8 cellular contexts compared by ENCODE assay signal in genomic region chr2:9693138-9693520, GRCh38.
DNase-seq lines count a peak whose midpoint lies in the region; ATAC-seq, FAIRE-seq and TF ChIP-seq lines count a peak whose summit lies in the region.

No MANE protein-coding gene starts in this region.

- H3K4me1 ChIP-seq in GM23248 (ENCODE audit: insufficient read depth) = peaks cover 18% of the 10 kb centered on the region

- intact Hi-C loops in activated T-helper 1 cell treated with anti-CD3 and anti-CD28 coated beads, Interleukin-12 subunit alpha, Interleukin-12 subunit beta, Interleukin-2, Interleukin-4 antibody, amounts not matched to agents 30 ng/mL and 10 ng/mL and 1 ng/mL, durations not matched to agents 14 hours and 24 hours and 36 hours (cut with micrococcal nuclease) = no loop called here

- no peak for TF ChIP-seq CTCF in RWPE1 (conservative IDR thresholded peaks at IDR 0.05; ENCODE audit: low read depth)
- no peak for TF ChIP-seq CTCF in fibroblast of pulmonary artery (IDR thresholded peaks at IDR 0.05; ENCODE audit: low read length, missing control alignments)
- no peak for TF ChIP-seq CTCF in GM10266 (IDR thresholded peaks at IDR 0.05; ENCODE audit: control insufficient read depth, insufficient read depth, low read depth, missing control alignments)

- no peak for FAIRE-seq in GM12892 (lab: Jason Lieb, UNC)

- no peaks in the 10 kb centered on the region for H3K36me3 ChIP-seq in GM23248 (ENCODE audit: low read depth)

- TF ChIP-seq POLR2A in GM12892 (IDR thresholded peaks at IDR 0.05; ENCODE audit: low read depth, low read length) = no peak

- DNase-seq in GM23248 = peak; percentile 98
- peak; percentile 71 for DNase-seq in RWPE1 (ENCODE audit: low spot score)
- peak; percentile 50 for DNase-seq in fibroblast of pulmonary artery (ENCODE audit: low read depth)
- DNase-seq in activated T-helper 1 cell treated with anti-CD3 and anti-CD28 coated beads, Interleukin-12 subunit alpha, Interleukin-12 subunit beta, Interleukin-2, Interleukin-4 antibody, amounts not matched to agents 30 ng/mL and 10 ng/mL and 1 ng/mL, durations not matched to agents 14 hours and 24 hours and 36 hours (ENCODE audit: low spot score) = no peak
- no peak for DNase-seq in activated CD4-positive, alpha-beta T cell treated with anti-CD3 and anti-CD28 coated beads, Interleukin-2, amount 50 U/mL, for 1 hour
- no peak for DNase-seq in GM12892 (ENCODE audit: insufficient read length)
- DNase-seq in GM10266 (ENCODE audit: extremely low spot score) = no peak

- H3K9ac ChIP-seq in GM23248 = peak overlapping the region; percentile 82

- CTCF ChIA-PET in RWPE1 (lab: Yijun Ruan, JAX) = no interaction called here

- H3K9me3 ChIP-seq in GM23248 (ENCODE audit: low read depth) = no peaks in the 10 kb centered on the region

- H3K9me2 ChIP-seq in GM23248 (ENCODE audit: insufficient read depth) = no peaks in the 10 kb centered on the region

- peak overlapping the region; percentile 40 for H3K27ac Mint-ChIP-seq in stimulated activated memory B cell treated with anti-CD40 and anti-IgM and Interleukin-4, amounts not matched to agents 10 μg/mL and 1 μg/mL and 100 μg/mL, for 72 hours
- H3K27ac Mint-ChIP-seq in activated T-helper 1 cell treated with anti-CD3 and anti-CD28 coated beads, Interleukin-12 subunit alpha, Interleukin-12 subunit beta, Interleukin-2, Interleukin-4 antibody, amounts not matched to agents 30 ng/mL and 10 ng/mL and 1 ng/mL, durations not matched to agents 14 hours and 24 hours and 36 hours = no peak overlapping the region

- peaks cover 20% of the 10 kb centered on the region for H3F3A ChIP-seq in GM23248 (ENCODE audit: insufficient read depth)

- no peak overlapping the region for H3K4me3 Mint-ChIP-seq in stimulated activated memory B cell treated with anti-CD40 and anti-IgM and Interleukin-4, amounts not matched to agents 10 μg/mL and 1 μg/mL and 100 μg/mL, for 72 hours
- no peak overlapping the region for H3K4me3 Mint-ChIP-seq in activated T-helper 1 cell treated with anti-CD3 and anti-CD28 coated beads, Interleukin-12 subunit alpha, Interleukin-12 subunit beta, Interleukin-2, Interleukin-4 antibody, amounts not matched to agents 30 ng/mL and 10 ng/mL and 1 ng/mL, durations not matched to agents 14 hours and 24 hours and 36 hours

- no peak for ATAC-seq in stimulated activated memory B cell treated with anti-CD40 and anti-IgM and Interleukin-4, amounts not matched to agents 10 μg/mL and 1 μg/mL and 100 μg/mL, for 72 hours

- H3K27ac ChIP-seq in GM23248 = peak overlapping the region; percentile 92
- peak overlapping the region; percentile 97 for H3K27ac ChIP-seq in RWPE1

- H3K9me3 Mint-ChIP-seq in stimulated activated memory B cell treated with anti-CD40 and anti-IgM and Interleukin-4, amounts not matched to agents 10 μg/mL and 1 μg/mL and 100 μg/mL, for 72 hours = no peaks in the 10 kb centered on the region
- no peaks in the 10 kb centered on the region for H3K9me3 Mint-ChIP-seq in activated T-helper 1 cell treated with anti-CD3 and anti-CD28 coated beads, Interleukin-12 subunit alpha, Interleukin-12 subunit beta, Interleukin-2, Interleukin-4 antibody, amounts not matched to agents 30 ng/mL and 10 ng/mL and 1 ng/mL, durations not matched to agents 14 hours and 24 hours and 36 hours

- H3K79me2 ChIP-seq in GM23248 (ENCODE audit: insufficient read depth) = no peaks in the 10 kb centered on the region

- POLR2A ChIA-PET in RWPE1 (lab: Yijun Ruan, JAX; ENCODE audit: low non-redundant PET) = no interaction called here

- H3K4me3 ChIP-seq in GM23248 = peak overlapping the region; percentile 58
- H3K4me3 ChIP-seq in fibroblast of pulmonary artery (replicated peaks; ENCODE audit: low read depth, low read length) = no peak overlapping the region

- peak overlapping the region; percentile 87 for H3K4me2 ChIP-seq in GM23248 (ENCODE audit: unreplicated experiment)

- peaks cover 7% of the 10 kb centered on the region for H3K27me3 Mint-ChIP-seq in stimulated activated memory B cell treated with anti-CD40 and anti-IgM and Interleukin-4, amounts not matched to agents 10 μg/mL and 1 μg/mL and 100 μg/mL, for 72 hours
- H3K27me3 Mint-ChIP-seq in activated T-helper 1 cell treated with anti-CD3 and anti-CD28 coated beads, Interleukin-12 subunit alpha, Interleukin-12 subunit beta, Interleukin-2, Interleukin-4 antibody, amounts not matched to agents 30 ng/mL and 10 ng/mL and 1 ng/mL, durations not matched to agents 14 hours and 24 hours and 36 hours (ENCODE audit: insufficient read depth) = peaks cover 2% of the 10 kb centered on the region

- H2AFZ ChIP-seq in GM23248 = peak overlapping the region; percentile 85

- H3K27me3 ChIP-seq in GM23248 (replicated peaks; ENCODE audit: insufficient read depth) = no peaks in the 10 kb centered on the region

- in situ Hi-C loops in GM23248 (cut with MboI) = no loop called here

- peaks cover 14% of the 10 kb centered on the region for H3K4me1 Mint-ChIP-seq in stimulated activated memory B cell treated with anti-CD40 and anti-IgM and Interleukin-4, amounts not matched to agents 10 μg/mL and 1 μg/mL and 100 μg/mL, for 72 hours
- peaks cover 24% of the 10 kb centered on the region for H3K4me1 Mint-ChIP-seq in activated T-helper 1 cell treated with anti-CD3 and anti-CD28 coated beads, Interleukin-12 subunit alpha, Interleukin-12 subunit beta, Interleukin-2, Interleukin-4 antibody, amounts not matched to agents 30 ng/mL and 10 ng/mL and 1 ng/mL, durations not matched to agents 14 hours and 24 hours and 36 hours (ENCODE audit: low read depth)

- H3K36me3 Mint-ChIP-seq in stimulated activated memory B cell treated with anti-CD40 and anti-IgM and Interleukin-4, amounts not matched to agents 10 μg/mL and 1 μg/mL and 100 μg/mL, for 72 hours = no peaks in the 10 kb centered on the region
- no peaks in the 10 kb centered on the region for H3K36me3 Mint-ChIP-seq in activated T-helper 1 cell treated with anti-CD3 and anti-CD28 coated beads, Interleukin-12 subunit alpha, Interleukin-12 subunit beta, Interleukin-2, Interleukin-4 antibody, amounts not matched to agents 30 ng/mL and 10 ng/mL and 1 ng/mL, durations not matched to agents 14 hours and 24 hours and 36 hours (ENCODE audit: low read depth)

- WGBS in GM23248 (ENCODE audit: low coverage in 1 of 2, low lambda C conversion rate in 2 of 2, missing lambda C conversion rate in 2 of 2), 2 experiments = 11 to 16% methylated on average over 9 of the region's 9 CpGs

- H4K20me1 ChIP-seq in GM23248 (ENCODE audit: insufficient read depth) = no peaks in the 10 kb centered on the region

Comparison
In these comparisons a context has a peak if more than half of its experiments do, and no peak if none do; other contexts are left out.
1. DNase-seq: peak in GM23248 (single experiment), RWPE1 (single experiment) and fibroblast of pulmonary artery (single experiment); none in activated T-helper 1 cell treated with anti-CD3 and anti-CD28 coated beads, Interleukin-12 subunit alpha, Interleukin-12 subunit beta, Interleukin-2, Interleukin-4 antibody, amounts not matched to agents 30 ng/mL and 10 ng/mL and 1 ng/mL, durations not matched to agents 14 hours and 24 hours and 36 hours (single experiment), activated CD4-positive, alpha-beta T cell treated with anti-CD3 and anti-CD28 coated beads, Interleukin-2, amount 50 U/mL, for 1 hour (single experiment), GM12892 (single experiment) and GM10266 (single experiment).